In genomic region chr9:131404581-131404980, GRCh38 we compare ENCODE assay signal across 11 cellular contexts. TPM values are rescaled to one million over a fixed set of nuclear protein-coding genes. Genes with fewer than 3 reads are reported as not detected.
A peak's percentile ranks its signal among the peaks of the same experiment; 100 is the strongest.
DNase-seq lines count a peak whose midpoint lies in the region; ATAC-seq and TF ChIP-seq lines count a peak whose summit lies in the region.
"Had no signal": no experiment of that assay in that cellular context is flagged by ENCODE, and none has a peak within 500 bp of the region (broad histone marks: within the 10 kb centered on the region; RNA-seq: fewer than 3 reads in every experiment).

No MANE protein-coding gene starts in this region.

- H3K4me1 ChIP-seq in HEK293 (ENCODE audit: control insufficient read depth, insufficient read depth, low read length) (peaks cover 53% of the 10 kb centered on the region), sigmoid colon (peaks cover 0 to 100% (median 100%) of the 10 kb centered on the region in 4 donors)

- ATAC-seq in WTC11 (no peak), HG02763 (IDR thresholded peaks at IDR 0.05; ENCODE audit: unreplicated experiment) (no peak), GM18502 (IDR thresholded peaks at IDR 0.05; ENCODE audit: poor library complexity, unreplicated experiment) (no peak)

- no peaks in the 10 kb centered on the region for H3K27me3 ChIP-seq in sigmoid colon

- H3K4me3 ChIP-seq in HEK293 (ENCODE audit: low read depth, low read length) (no peak overlapping the region), fibroblast of the aortic adventitia (ENCODE audit: low read depth, low read length) (no peak overlapping the region), sigmoid colon (no peak overlapping the region)

- DNase-seq in WTC11 (ENCODE audit: low spot score), result no peak
- peak; percentile 73 for DNase-seq in fibroblast of the aortic adventitia (ENCODE audit: low read depth)
- DNase-seq in sigmoid colon, result no peak
- DNase-seq in NCI-H2196 treated with DMSO at 0.1 percent for 48 hours (lab: John Stamatoyannopoulos, UW; ENCODE audit: unreplicated experiment), result no peak
- DNase-seq in DMS53 (lab: John Stamatoyannopoulos, UW), result no peak
- DNase-seq: NCI-H2171 treated with DMSO at 0.1 percent for 48 hours, WERI-Rb-1 had no signal

- intact Hi-C loops in sigmoid colon (cut with DNase I), result loop anchor here (5.0 kb wide), 1 partner anchor 98 kb away; the partner anchor contains the start of gene POMT1

- H3K9me3 ChIP-seq in HEK293 (ENCODE audit: control insufficient read depth, insufficient read depth, low read depth, low read length) (no peaks in the 10 kb centered on the region), sigmoid colon (no peaks in the 10 kb centered on the region)

- TF ChIP-seq CTCF in HEK293 (tag by site-specific recombination; IDR thresholded peaks at IDR 0.05) (no peak), WTC11 (IDR thresholded peaks at IDR 0.05) (no peak), fibroblast of the aortic adventitia (IDR thresholded peaks at IDR 0.05; ENCODE audit: insufficient read depth, low read length) (no peak), sigmoid colon (IDR thresholded peaks at IDR 0.05) (no peak)

- H3K36me3 Mint-ChIP-seq in WTC11, result 0 out of 2 replicates have a peak, but pooled peaks cover 3% of the 10 kb centered on the region

- POLR2A ChIA-PET in HEK293 (lab: Yijun Ruan, JAX), result interaction anchor here (0.5 to 3.0 kb wide), 5 partner anchors 8 to 370 kb away, joined by 3 to 24 read pairs (median 4); no protein-coding TSS in a partner anchor
- POLR2A ChIA-PET in WTC11 (lab: Charles Lee), result interaction anchor here (0.9 to 2.4 kb wide), 3 partner anchors 7 to 32 kb away, joined by 3 to 15 read pairs (median 10); no protein-coding TSS in a partner anchor

- no peaks in the 10 kb centered on the region for H3K27me3 Mint-ChIP-seq in WTC11 (ENCODE audit: low read depth)

- peak overlapping the region; percentile 51 for H3K4me3 Mint-ChIP-seq in WTC11

- TF ChIP-seq EP300 in sigmoid colon (IDR thresholded peaks at IDR 0.05), result no peak

- peaks cover 95% of the 10 kb centered on the region for H3K4me1 Mint-ChIP-seq in WTC11

- CTCF ChIA-PET in HEK293 (lab: Yijun Ruan, JAX) (interaction anchor here (0.7 to 1.8 kb wide), 6 partner anchors 8 to 70 kb away, joined by 4 to 10 read pairs (median 6); no protein-coding TSS in a partner anchor), WTC11 (lab: Charles Lee) (interaction anchor here (2.4 to 8.8 kb wide), 3 partner anchors 8 to 68 kb away, joined by 8 to 72 read pairs (median 15); no protein-coding TSS in a partner anchor)

- no peaks in the 10 kb centered on the region for H3K9me3 Mint-ChIP-seq in WTC11

- peak overlapping the region; percentile 99 for H3K27ac Mint-ChIP-seq in WTC11

- H3K27ac ChIP-seq in HEK293 (ENCODE audit: extremely low read depth, low read depth, low read length) (no peak overlapping the region), sigmoid colon (peak overlapping the region; percentile 74 to 97 (median 96))
- H3K27ac ChIP-seq: parathyroid adenoma, WERI-Rb-1 had no signal

- WGBS in sigmoid colon, 2 donors, result 52 to 66% methylated on average over 5 of the region's 5 CpGs

- H3K36me3 ChIP-seq in HEK293 (ENCODE audit: control insufficient read depth in 2 of 2, insufficient read depth in 1 of 2, low read length in 2 of 2) (no peaks in the 10 kb centered on the region; a peak in 1 of 3 replicates), sigmoid colon (no peaks in the 10 kb centered on the region)

- no peak for TF ChIP-seq POLR2A in sigmoid colon (IDR thresholded peaks at IDR 0.05)

TF ChIP-seq in HEK293, 187 proteins besides CTCF, POLR2A, EP300 and RAD21:
- 0 out of 2 replicates have a peak, but pooled peaks have one; percentile 22 for TF ChIP-seq IKZF3 (tag by site-specific recombination; IDR thresholded peaks at IDR 0.05)
- TF ChIP-seq ZNF394 (tag by site-specific recombination; IDR thresholded peaks at IDR 0.05; ENCODE audit: borderline replicate concordance), result no peak

TF ChIP-seq in WTC11, 78 proteins besides CTCF, POLR2A, EP300 and RAD21:
- TF ChIP-seq ERG (CRISPR knock-in tag; IDR thresholded peaks at IDR 0.05) (no peak), ESRRA (CRISPR knock-in tag; IDR thresholded peaks at IDR 0.05; ENCODE audit: borderline replicate concordance) (no peak), ZBTB43 (CRISPR knock-in tag; IDR thresholded peaks at IDR 0.05) (no peak), ZNF425 (CRISPR knock-in tag; conservative IDR thresholded peaks at IDR 0.05) (no peak), GABPB1 (CRISPR knock-in tag; IDR thresholded peaks at IDR 0.05) (no peak), EMX1 (CRISPR knock-in tag; IDR thresholded peaks at IDR 0.05) (no peak), SMAD4 (CRISPR knock-in tag; IDR thresholded peaks at IDR 0.05) (no peak), ZNF121 (CRISPR knock-in tag; IDR thresholded peaks at IDR 0.05) (no peak), CREM (CRISPR knock-in tag; IDR thresholded peaks at IDR 0.05) (no peak), ZNF281 (CRISPR knock-in tag; IDR thresholded peaks at IDR 0.05) (no peak), ZNF416 (CRISPR knock-in tag; IDR thresholded peaks at IDR 0.05) (no peak), ZNF263 (CRISPR knock-in tag; IDR thresholded peaks at IDR 0.05; ENCODE audit: low read depth) (no peak), SOX15 (CRISPR knock-in tag; IDR thresholded peaks at IDR 0.05) (no peak), TCF7 (CRISPR knock-in tag; IDR thresholded peaks at IDR 0.05; ENCODE audit: low read depth) (no peak), ZNF232 (CRISPR knock-in tag; IDR thresholded peaks at IDR 0.05) (no peak), RORB (CRISPR knock-in tag; IDR thresholded peaks at IDR 0.05) (no peak)

RNA-seq across cellular contexts. Expression of gene PRRC2B, which starts 10.7 kb away (rescaled TPM):
- 272 to 314 TPM (median 311 TPM) in 3 replicates for total RNA-seq in WTC11 (2021)
- total RNA-seq in fibroblast of the aortic adventitia (ENCODE audit: low replicate concordance), result 69.7 and 162 TPM in 2 replicates
- 10 to 100 TPM; 62.7 to 98.6 (median 78.9) TPM for total RNA-seq in sigmoid colon
- 10 to 100 TPM; 10.8 to 85.0 (median 13.2) TPM for polyA plus RNA-seq in sigmoid colon
